Comparison of ENCODE assay signal across 13 cellular contexts in genomic region chr11:109033627-109034340, GRCh38.
DNase-seq lines count a peak whose midpoint lies in the region; ATAC-seq and TF ChIP-seq lines count a peak whose summit lies in the region.
"Had no signal": no experiment of that assay in that cellular context is flagged by ENCODE, and none has a peak within 500 bp of the region (broad histone marks: within the 10 kb centered on the region; RNA-seq: fewer than 3 reads in every experiment).

No MANE protein-coding gene starts in this region.

- no peaks in the 10 kb centered on the region for H3K27me3 Mint-ChIP-seq in H9 (ENCODE audit: low read depth)

- no peak overlapping the region for H3K9ac ChIP-seq in H9 (ENCODE audit: extremely low read depth, insufficient read length, low read length)

- H2BK20ac ChIP-seq in H9 (ENCODE audit: low read depth, low read length, poor library complexity, severe bottlenecking), result no peak overlapping the region

- H3K4me2 ChIP-seq in osteoblast (ENCODE audit: insufficient read depth, low read length), result peak overlapping the region; percentile 64
- H3K4me2 ChIP-seq in H9 (ENCODE audit: insufficient read depth, insufficient read length, low read length), result no peak overlapping the region

- no peaks in the 10 kb centered on the region for H4K20me1 ChIP-seq in osteoblast (ENCODE audit: insufficient read depth, low read length)
- no peaks in the 10 kb centered on the region for H4K20me1 ChIP-seq in H9 (ENCODE audit: control insufficient read depth, insufficient read depth, insufficient read length)

- H2BK15ac ChIP-seq in H9 (ENCODE audit: low read depth, low read length), result no peak overlapping the region

- no peaks in the 10 kb centered on the region for H3K36me3 ChIP-seq in osteoblast (ENCODE audit: insufficient read depth, low read length)

- H3K79me2 ChIP-seq in osteoblast (ENCODE audit: insufficient read depth, low read length), result no peaks in the 10 kb centered on the region
- H3K79me2 ChIP-seq in H9 (ENCODE audit: insufficient read depth, low read length), result no peaks in the 10 kb centered on the region

- no peaks in the 10 kb centered on the region for H3K36me3 Mint-ChIP-seq in H9 (ENCODE audit: insufficient read depth in 1 of 3, low read depth in 3 of 3)
- H3K36me3 Mint-ChIP-seq: T-cell had no signal

- no peaks in the 10 kb centered on the region for H3K9me3 Mint-ChIP-seq in H9
- H3K9me3 Mint-ChIP-seq: activated T-cell treated with anti-CD3 and anti-CD28 coated beads, Interleukin-2, amount 50 U/mL, for 24 hours; T-cell had no signal

- peak overlapping the region; percentile 26 for H3K4me3 ChIP-seq in osteoblast (ENCODE audit: insufficient read depth, low read length)
- H3K4me3 ChIP-seq: body of pancreas had no signal

- no peak overlapping the region for H2BK12ac ChIP-seq in H9 (ENCODE audit: insufficient read length, low read depth, low read length)

- peaks cover 46% of the 10 kb centered on the region for H3K4me1 ChIP-seq in osteoblast (ENCODE audit: insufficient read depth, low read length)
- H3K4me1 ChIP-seq in H9 (ENCODE audit: insufficient read depth, low read length), result no peaks in the 10 kb centered on the region; the same call in 1 of the 2 replicates
- H3K4me1 ChIP-seq: body of pancreas had no signal

- no peak overlapping the region for H4K8ac ChIP-seq in H9 (replicated peaks; ENCODE audit: insufficient read length, low read depth, low read length)

- H3K23ac ChIP-seq in H9 (ENCODE audit: insufficient read length, low read depth, low read length), result no peak overlapping the region

- no CpG with 5 or more reads among the region's 2 CpGs for WGBS in H9 (ENCODE audit: extremely low coverage, insufficient read length, low lambda C conversion rate)

- H3K4me1 Mint-ChIP-seq in H9, result peaks cover 18 to 20% of the 10 kb centered on the region in 2 experiments
- H3K4me1 Mint-ChIP-seq: T-cell had no signal

- no peak overlapping the region for H2BK120ac ChIP-seq in H9 (ENCODE audit: low read depth, low read length, poor library complexity, severe bottlenecking)

- intact Hi-C loops in Right ventricle myocardium inferior (cut with DNase I), result no loop called here

- H2BK5ac ChIP-seq in H9 (ENCODE audit: insufficient read length, low read length), result no peak overlapping the region

- H3K9me3 ChIP-seq in osteoblast (ENCODE audit: low read depth, low read length) (no peaks in the 10 kb centered on the region), H9 (ENCODE audit: control insufficient read depth, low read depth, low read length) (no peaks in the 10 kb centered on the region)
- H3K9me3 ChIP-seq: body of pancreas had no signal

- no peak overlapping the region for H4K91ac ChIP-seq in H9 (ENCODE audit: insufficient read length, low read depth, low read length)

- no peak overlapping the region for H3K4me3 Mint-ChIP-seq in H9
- H3K4me3 Mint-ChIP-seq: activated T-cell treated with anti-CD3 and anti-CD28 coated beads, Interleukin-2, amount 50 U/mL, for 24 hours; T-cell had no signal

- no peaks in the 10 kb centered on the region for H3K23me2 ChIP-seq in H9 (ENCODE audit: insufficient read length, low read depth, low read length, poor library complexity, severe bottlenecking)

- no peak overlapping the region for H3K14ac ChIP-seq in H9 (ENCODE audit: insufficient read depth, low read length)

- TF ChIP-seq CTCF in osteoblast (IDR thresholded peaks at IDR 0.05; ENCODE audit: extremely low read depth, low read depth, low read length) (no peak), H9 (conservative IDR thresholded peaks at IDR 0.05) (no peak)

- peak overlapping the region; percentile 73 for H2AFZ ChIP-seq in osteoblast (ENCODE audit: low read length)
- no peak overlapping the region for H2AFZ ChIP-seq in H9 (ENCODE audit: low read length)

- H3K27me3 ChIP-seq in osteoblast (ENCODE audit: insufficient read depth, low read length) (no peaks in the 10 kb centered on the region), H9 (ENCODE audit: insufficient read depth, low read length) (no peaks in the 10 kb centered on the region)
- H3K27me3 ChIP-seq: body of pancreas had no signal

- no peak overlapping the region for H3K56ac ChIP-seq in H9 (ENCODE audit: insufficient read length, low read depth, low read length)

- DNase-seq in ELR (ENCODE audit: low read depth) (peak; percentile 92), RPMI7951 (ENCODE audit: low read depth) (peak; percentile 81), osteoblast (ENCODE audit: insufficient read length, low spot score, missing footprints) (peak; percentile 69), H9 (no peak), Right ventricle myocardium inferior (ENCODE audit: missing footprints) (no peak)
- DNase-seq: activated CD4-positive, CD25-positive, alpha-beta regulatory T cell treated with anti-CD3 and anti-CD28 coated beads, Interleukin-2, amount 50 U/mL, for 72 hours; activated T-cell treated with anti-CD3 and anti-CD28 coated beads, Interleukin-2, amount 50 U/mL, for 24 hours; body of pancreas; Kasumi-1; T-cell had no signal

- no peak overlapping the region for H4K5ac ChIP-seq in H9 (ENCODE audit: insufficient read length, low read depth, low read length)

- H2AK5ac ChIP-seq in H9 (ENCODE audit: insufficient read length, low read length), result no peak overlapping the region

- ATAC-seq in esophagus mucosa, result peak; percentile 65
- no peak for ATAC-seq in HG03196 (IDR thresholded peaks at IDR 0.05; ENCODE audit: unreplicated experiment)
- no peak for ATAC-seq in GM19324 (IDR thresholded peaks at IDR 0.05; ENCODE audit: low FRiP score, unreplicated experiment)
- no peak for ATAC-seq in Right ventricle myocardium inferior
- ATAC-seq: body of pancreas, T-cell had no signal

- H3K79me1 ChIP-seq in H9 (ENCODE audit: insufficient read depth, low read depth, low read length, poor library complexity, severe bottlenecking), result no peaks in the 10 kb centered on the region

- no peak overlapping the region for H3K27ac Mint-ChIP-seq in H9
- H3K27ac Mint-ChIP-seq: activated T-cell treated with anti-CD3 and anti-CD28 coated beads, Interleukin-2, amount 50 U/mL, for 24 hours; T-cell had no signal

- H3K27ac ChIP-seq in osteoblast (ENCODE audit: low read depth, low read length) (peak overlapping the region; percentile 80), H9 (ENCODE audit: insufficient read length, low read depth, low read length) (no peak overlapping the region)
- H3K27ac ChIP-seq: body of pancreas had no signal

- no peak overlapping the region for H3T11ph ChIP-seq in H9 (ENCODE audit: low read length)

- no peak overlapping the region for H3K4ac ChIP-seq in H9 (ENCODE audit: low read depth, low read length)

- no peak overlapping the region for H3K18ac ChIP-seq in H9 (ENCODE audit: insufficient read length, low read depth, low read length)

Comparison
In these comparisons a context has a peak if more than half of its experiments do, and no peak if none do; other contexts are left out.
1. DNase-seq: peak in ELR (single experiment), RPMI7951 (single experiment) and osteoblast (single experiment); none in H9 (single experiment) and Right ventricle myocardium inferior (single experiment).